Comparison of ENCODE assay signal across 8 cellular contexts in genomic region chr2:8684885-8685696, GRCh38. TPM values are rescaled to one million over a fixed set of nuclear protein-coding genes. Genes with fewer than 3 reads are reported as not detected.
A peak's percentile ranks its signal among the peaks of the same experiment; 100 is the strongest.
DNase-seq lines count a peak whose midpoint lies in the region; ATAC-seq and TF ChIP-seq lines count a peak whose summit lies in the region.

No MANE protein-coding gene starts in this region.

- peak overlapping the region; percentile 85 for H3K4me2 ChIP-seq in hepatocyte

- H3K27ac ChIP-seq in SJSA1 (peak overlapping the region; percentile 10; the same call in 1 of the 2 replicates), angular gyrus (ENCODE audit: low read depth, low read length) (peak overlapping the region; percentile 40), hepatocyte (peak overlapping the region; percentile 97)

- H3K9me2 ChIP-seq in hepatocyte (replicated peaks; ENCODE audit: insufficient read depth): no peaks in the 10 kb centered on the region

- ATAC-seq in HG03039 (IDR thresholded peaks at IDR 0.05; ENCODE audit: unreplicated experiment): no peak

- DNase-seq in G401 (ENCODE audit: low spot score) (peak; percentile 57), HuH-7.5 (ENCODE audit: low spot score) (peak; percentile 32), SJSA1 (ENCODE audit: low read depth in 1 of 2, low spot score in 2 of 2) (peak; percentile 66 to 77), hepatocyte (ENCODE audit: low spot score) (peak; percentile 91), retina (peak; percentile 68), HCEC 1CT (no peak)

- H3K36me3 ChIP-seq in SJSA1 (peaks cover 33% of the 10 kb centered on the region), hepatocyte (replicated peaks; ENCODE audit: insufficient read depth, low read depth) (no peaks in the 10 kb centered on the region)

- TF ChIP-seq CTCF in hepatocyte (IDR thresholded peaks at IDR 0.05; ENCODE audit: poor library complexity): no peak

- H3K27me3 ChIP-seq in SJSA1 (replicated peaks): no peaks in the 10 kb centered on the region
- H3K27me3 ChIP-seq in hepatocyte: no peaks in the 10 kb centered on the region

- H3K4me1 ChIP-seq in SJSA1 (replicated peaks) (peaks cover 24% of the 10 kb centered on the region), hepatocyte (ENCODE audit: insufficient read depth) (no peaks in the 10 kb centered on the region)

- 0% methylated on average over 31 of the region's 87 CpGs for WGBS in hepatocyte (ENCODE audit: low lambda C conversion rate, missing lambda C conversion rate)

- peak overlapping the region; percentile 18 for H2AFZ ChIP-seq in hepatocyte

- H4K20me1 ChIP-seq in hepatocyte (ENCODE audit: insufficient read depth, poor library complexity, severe bottlenecking): peaks cover 20% of the 10 kb centered on the region

- H3K9me3 ChIP-seq in SJSA1 (replicated peaks) (no peaks in the 10 kb centered on the region), hepatocyte (ENCODE audit: low read depth) (no peaks in the 10 kb centered on the region)

- H3K79me2 ChIP-seq in hepatocyte: peaks cover 43% of the 10 kb centered on the region

- in situ Hi-C loops in G401 (cut with HindIII; ENCODE audit: low sequenced_read_pairs): no loop called here

- peak overlapping the region; percentile 47 for H3K4me3 ChIP-seq in SJSA1
- peak overlapping the region; percentile 68 for H3K4me3 ChIP-seq in hepatocyte

RNA-seq across cellular contexts. Expression of gene ID2, which starts 3.2 kb away (rescaled TPM):
- total RNA-seq in G401 (2014; rRNA removed; shearing (Covaris generic)): 293 and 327 TPM in 2 replicates
- 161 and 209 TPM in 2 replicates for total RNA-seq in SJSA1 (2014; rRNA removed; shearing (Covaris generic))
- total RNA-seq in hepatocyte: 910 and 1,089 TPM in 2 replicates
- polyA plus RNA-seq in hepatocyte: 563 and 612 TPM in 2 replicates

Comparison
In these comparisons a context has a peak if more than half of its experiments do, and no peak if none do; other contexts are left out.
1. H3K27ac ChIP-seq: peak in every context shown above with its lines; median percentile 97 in hepatocyte; 40 in angular gyrus; 10 in SJSA1.